9 cellular contexts compared by ENCODE assay signal in genomic region chr11:130180491-130180890, GRCh38. TPM values are rescaled to one million over a fixed set of nuclear protein-coding genes. Genes with fewer than 3 reads are reported as not detected.
DNase-seq lines count a peak whose midpoint lies in the region; ATAC-seq lines count a peak whose summit lies in the region.
"Had no signal": no experiment of that assay in that cellular context is flagged by ENCODE, and none has a peak within 500 bp of the region (broad histone marks: within the 10 kb centered on the region; RNA-seq: fewer than 3 reads in every experiment).

No MANE protein-coding gene starts in this region.

- peaks cover 1% of the 10 kb centered on the region for H3K9me3 Mint-ChIP-seq in dendritic cell treated with granulocyte-macrophage colony-stimulating factor and Interleukin-4, amounts not matched to agents 40 ng/mL and 50 ng/mL, for 4 days
- H3K9me3 Mint-ChIP-seq in activated CD4-positive, alpha-beta T cell treated with anti-CD3 and anti-CD28 coated beads for 36 hours (ENCODE audit: low read depth), result no peaks in the 10 kb centered on the region

- H3K4me1 Mint-ChIP-seq in dendritic cell treated with granulocyte-macrophage colony-stimulating factor and Interleukin-4, amounts not matched to agents 40 ng/mL and 50 ng/mL, for 4 days (ENCODE audit: low read depth), result peaks cover 46% of the 10 kb centered on the region
- H3K4me1 Mint-ChIP-seq in activated CD4-positive, alpha-beta T cell treated with anti-CD3 and anti-CD28 coated beads for 36 hours, result no peaks in the 10 kb centered on the region

- peak overlapping the region; percentile 91 for H3K27ac Mint-ChIP-seq in dendritic cell treated with granulocyte-macrophage colony-stimulating factor and Interleukin-4, amounts not matched to agents 40 ng/mL and 50 ng/mL, for 4 days
- H3K27ac Mint-ChIP-seq in activated CD4-positive, alpha-beta T cell treated with anti-CD3 and anti-CD28 coated beads for 36 hours, result no peak overlapping the region
- H3K27ac Mint-ChIP-seq: WTC11 had no signal

- H3K4me3 Mint-ChIP-seq in dendritic cell treated with granulocyte-macrophage colony-stimulating factor and Interleukin-4, amounts not matched to agents 40 ng/mL and 50 ng/mL, for 4 days, result peak overlapping the region; percentile 30
- H3K4me3 Mint-ChIP-seq in activated CD4-positive, alpha-beta T cell treated with anti-CD3 and anti-CD28 coated beads for 36 hours, result no peak overlapping the region
- H3K4me3 Mint-ChIP-seq: WTC11 had no signal

- POLR2A ChIA-PET in activated CD4-positive, alpha-beta T cell treated with anti-CD3 and anti-CD28 coated beads for 36 hours (lab: Charles Lee), result no interaction called here

- intact Hi-C loops in dendritic cell treated with granulocyte-macrophage colony-stimulating factor and Interleukin-4, amounts not matched to agents 40 ng/mL and 50 ng/mL, for 4 days (cut with micrococcal nuclease), result loop anchor here (2.0 to 5.0 kb wide), 2 partner anchors 14 to 33 kb away; no protein-coding TSS in a partner anchor
- intact Hi-C loops in activated CD4-positive, alpha-beta T cell treated with anti-CD3 and anti-CD28 coated beads for 36 hours (cut with DNase I, micrococcal nuclease), result no loop called here

- H3K27me3 Mint-ChIP-seq in dendritic cell treated with granulocyte-macrophage colony-stimulating factor and Interleukin-4, amounts not matched to agents 40 ng/mL and 50 ng/mL, for 4 days, result no peaks in the 10 kb centered on the region
- peaks cover 2% of the 10 kb centered on the region for H3K27me3 Mint-ChIP-seq in activated CD4-positive, alpha-beta T cell treated with anti-CD3 and anti-CD28 coated beads for 36 hours

- CTCF ChIA-PET in activated CD4-positive, alpha-beta T cell treated with anti-CD3 and anti-CD28 coated beads for 36 hours (lab: Charles Lee), result interaction anchor here (0.5 kb wide), 1 partner anchor 499 kb away, joined by 3 read pairs; no protein-coding TSS in a partner anchor

- DNase-seq in LoVo (ENCODE audit: low spot score) (peak; percentile 19), pons (ENCODE audit: low spot score) (peak; percentile 59)
- DNase-seq in activated CD4-positive, alpha-beta T cell treated with anti-CD3 and anti-CD28 coated beads for 36 hours, result no peak

- ATAC-seq in GM18502 (IDR thresholded peaks at IDR 0.05; ENCODE audit: poor library complexity, unreplicated experiment) (peak; percentile 56), GM19328 (IDR thresholded peaks at IDR 0.05; ENCODE audit: unreplicated experiment) (no peak), GM21381 (IDR thresholded peaks at IDR 0.05; ENCODE audit: unreplicated experiment) (no peak), HG03175 (IDR thresholded peaks at IDR 0.05; ENCODE audit: unreplicated experiment) (no peak)
- ATAC-seq in activated CD4-positive, alpha-beta T cell treated with anti-CD3 and anti-CD28 coated beads for 36 hours, result no peak
- ATAC-seq: WTC11 had no signal

- no peaks in the 10 kb centered on the region for H3K36me3 Mint-ChIP-seq in dendritic cell treated with granulocyte-macrophage colony-stimulating factor and Interleukin-4, amounts not matched to agents 40 ng/mL and 50 ng/mL, for 4 days (ENCODE audit: low read depth)
- no peaks in the 10 kb centered on the region for H3K36me3 Mint-ChIP-seq in activated CD4-positive, alpha-beta T cell treated with anti-CD3 and anti-CD28 coated beads for 36 hours (ENCODE audit: low read depth)

RNA-seq across cellular contexts. Expression of gene ST14, which starts 20.9 kb away (rescaled TPM):
- total RNA-seq in activated CD4-positive, alpha-beta T cell treated with anti-CD3 and anti-CD28 coated beads for 36 hours, result not detected
